In the genomic region with DNA sequence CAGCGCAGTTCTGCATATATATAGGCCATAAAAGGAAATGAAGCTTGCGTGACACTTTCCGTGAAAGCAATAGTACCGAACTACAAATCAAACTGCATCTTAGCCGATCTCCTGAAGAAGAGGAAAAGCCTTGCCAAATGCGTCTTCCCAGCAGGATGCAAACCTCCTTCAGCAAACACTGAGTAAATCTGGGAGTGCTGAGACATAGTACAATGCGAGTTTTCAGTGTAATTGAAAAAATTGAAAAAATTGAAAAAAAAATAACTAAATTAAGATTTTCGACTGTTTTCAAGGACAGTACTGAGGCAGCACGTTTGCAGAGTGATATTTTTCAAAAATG, we compare ENCODE assay signal across 10 cellular contexts. TPM values are rescaled to one million over a fixed set of nuclear protein-coding genes. Genes with fewer than 3 reads are reported as not detected.
DNase-seq lines count a peak whose midpoint lies in the region; ATAC-seq and TF ChIP-seq lines count a peak whose summit lies in the region.
"Had no signal": no experiment of that assay in that cellular context is flagged by ENCODE, and none has a peak within 500 bp of the region (broad histone marks: within the 10 kb centered on the region; RNA-seq: fewer than 3 reads in every experiment).

No MANE protein-coding gene starts in this region.

- H3K4ac ChIP-seq in mesenchymal stem cell (ENCODE audit: low read depth in 1 of 2, low read length in 2 of 2): no peak overlapping the region

- no peak overlapping the region for H4K8ac ChIP-seq in mesenchymal stem cell (ENCODE audit: low read length)

- TF ChIP-seq CTCF in astrocyte of the cerebellum (IDR thresholded peaks at IDR 0.05; ENCODE audit: low read depth, low read length, missing control alignments) (no peak), stomach (IDR thresholded peaks at IDR 0.05) (no peak)

- in situ Hi-C loops in astrocyte of the cerebellum (cut with HindIII; ENCODE audit: low sequenced_read_pairs): no loop called here

- WGBS in mesenchymal stem cell: 75% methylated on average over 8 of the region's 9 CpGs
- 22 to 35% (median 26%) methylated on average over 9 of the region's 9 CpGs for WGBS in stomach, 5 donors

- POLR2A ChIA-PET in activated CD4-positive, alpha-beta T cell treated with anti-CD3 and anti-CD28 coated beads, Interleukin-2, amount 10 ng/mL, durations not matched to agents 7 days and 5 days (lab: Charles Lee): no interaction called here

- H3K4me2 ChIP-seq in mesenchymal stem cell (ENCODE audit: low read length, poor library complexity, severe bottlenecking): peak overlapping the region; percentile 96

- no peaks in the 10 kb centered on the region for H3K79me1 ChIP-seq in mesenchymal stem cell (replicated peaks; ENCODE audit: low read length, poor library complexity, severe bottlenecking)

- H3K9me3 Mint-ChIP-seq in activated CD4-positive, alpha-beta T cell treated with anti-CD3 and anti-CD28 coated beads, Interleukin-2, amount 10 ng/mL, durations not matched to agents 7 days and 5 days: no peaks in the 10 kb centered on the region
- H3K9me3 Mint-ChIP-seq in T-helper 2 cell treated with Interferon-gamma antibody and Interleukin-4, amounts not matched to agents 5 μg/mL and 100 μg/mL, for 36 hours: no peaks in the 10 kb centered on the region
- H3K9me3 Mint-ChIP-seq: T-helper 1 cell treated with Interleukin-12 subunit alpha and Interleukin-12 subunit beta and Interleukin-4 antibody, amounts not matched to agents 30 μg/mL and 1 μg/mL, for 36 hours had no signal

- H2BK120ac ChIP-seq in mesenchymal stem cell (ENCODE audit: low read depth, low read length): no peak overlapping the region

- no peak overlapping the region for H2BK15ac ChIP-seq in mesenchymal stem cell (ENCODE audit: low read depth, poor library complexity, severe bottlenecking)

- no peak overlapping the region for H3K27ac Mint-ChIP-seq in activated CD4-positive, alpha-beta T cell treated with anti-CD3 and anti-CD28 coated beads, Interleukin-2, amount 10 ng/mL, durations not matched to agents 7 days and 5 days
- no peak overlapping the region for H3K27ac Mint-ChIP-seq in T-helper 2 cell treated with Interferon-gamma antibody and Interleukin-4, amounts not matched to agents 5 μg/mL and 100 μg/mL, for 36 hours
- H3K27ac Mint-ChIP-seq: T-helper 1 cell treated with Interleukin-12 subunit alpha and Interleukin-12 subunit beta and Interleukin-4 antibody, amounts not matched to agents 30 μg/mL and 1 μg/mL, for 36 hours had no signal

- H3K9ac ChIP-seq in mesenchymal stem cell (ENCODE audit: low read length): peak overlapping the region; percentile 80

- no peak overlapping the region for H2BK5ac ChIP-seq in mesenchymal stem cell (ENCODE audit: low read depth, low read length, poor library complexity, severe bottlenecking)

- no peak overlapping the region for H2BK12ac ChIP-seq in mesenchymal stem cell (ENCODE audit: low read length in 2 of 2)

- H2AFZ ChIP-seq in mesenchymal stem cell (ENCODE audit: low read depth, low read length): no peak overlapping the region

- peaks cover 5% of the 10 kb centered on the region for H3K9me3 ChIP-seq in mesenchymal stem cell (ENCODE audit: control insufficient read depth, low read length)
- peaks cover 0 to 5% (median 0%) of the 10 kb centered on the region in 4 donors for H3K9me3 ChIP-seq in stomach

- no peak for ATAC-seq in HG03521 (IDR thresholded peaks at IDR 0.05; ENCODE audit: unreplicated experiment)

- DNase-seq in activated CD4-positive, alpha-beta T cell treated with anti-CD3 and anti-CD28 coated beads, Interleukin-2, amount 10 ng/mL, durations not matched to agents 7 days and 5 days: no peak
- DNase-seq in activated CD4-positive, alpha-beta T cell treated with anti-CD3 and anti-CD28 coated beads, Interleukin-2, amount 50 U/mL, for 4 hours: no peak
- no peak for DNase-seq in astrocyte of the cerebellum (ENCODE audit: low read depth)
- no peak for DNase-seq in mesenchymal stem cell
- DNase-seq in stomach: no peak
- DNase-seq in T-helper 2 cell treated with Interferon-gamma antibody and Interleukin-4, amounts not matched to agents 5 μg/mL and 100 μg/mL, for 36 hours (ENCODE audit: low spot score): no peak
- no peak for DNase-seq in activated CD4-positive, CD25-positive, alpha-beta regulatory T cell (lab: John Stamatoyannopoulos, UW)

- H3K36me3 ChIP-seq in mesenchymal stem cell (ENCODE audit: control insufficient read depth in 1 of 2, insufficient read depth in 2 of 2, low read depth in 1 of 2, low read length in 2 of 2): no peaks in the 10 kb centered on the region
- no peaks in the 10 kb centered on the region for H3K36me3 ChIP-seq in stomach
- H3K36me3 ChIP-seq: right atrium auricular region had no signal

- H3K4me3 ChIP-seq in astrocyte of the cerebellum (ENCODE audit: low read depth, low read length) (peak overlapping the region; percentile 35), mesenchymal stem cell (ENCODE audit: insufficient read depth in 1 of 2, low read depth in 1 of 2, low read length in 2 of 2) (peak overlapping the region in 1 of 2 experiments; percentile 86), stomach (peak overlapping the region in 3 of 4 donors; percentile 33 to 44 (median 43))

- H3K4me1 ChIP-seq in mesenchymal stem cell (ENCODE audit: control insufficient read depth, insufficient read depth, low read depth, low read length) (peaks cover 4% of the 10 kb centered on the region), stomach (peaks cover 5 to 11% (median 10%) of the 10 kb centered on the region in 4 donors)

- H3K4me3 Mint-ChIP-seq in activated CD4-positive, alpha-beta T cell treated with anti-CD3 and anti-CD28 coated beads, Interleukin-2, amount 10 ng/mL, durations not matched to agents 7 days and 5 days: peak overlapping the region; percentile 73
- no peak overlapping the region for H3K4me3 Mint-ChIP-seq in T-helper 2 cell treated with Interferon-gamma antibody and Interleukin-4, amounts not matched to agents 5 μg/mL and 100 μg/mL, for 36 hours

- H3K23ac ChIP-seq in mesenchymal stem cell (ENCODE audit: low read length in 2 of 2): no peak overlapping the region

- no peak for TF ChIP-seq POLR2A in stomach (IDR thresholded peaks at IDR 0.05)

- H3K27ac ChIP-seq in mesenchymal stem cell (ENCODE audit: low read length, poor library complexity, severe bottlenecking) (no peak overlapping the region), stomach (no peak overlapping the region)
- H3K27ac ChIP-seq: right atrium auricular region had no signal

- H3K14ac ChIP-seq in mesenchymal stem cell (ENCODE audit: low read length in 2 of 2): no peak overlapping the region

- TF ChIP-seq EP300 in stomach (IDR thresholded peaks at IDR 0.05): no peak

- no peak overlapping the region for H4K91ac ChIP-seq in mesenchymal stem cell (ENCODE audit: low read length)

- H3K27me3 Mint-ChIP-seq in activated CD4-positive, alpha-beta T cell treated with anti-CD3 and anti-CD28 coated beads, Interleukin-2, amount 10 ng/mL, durations not matched to agents 7 days and 5 days: peaks cover 75% of the 10 kb centered on the region
- H3K27me3 Mint-ChIP-seq in T-helper 2 cell treated with Interferon-gamma antibody and Interleukin-4, amounts not matched to agents 5 μg/mL and 100 μg/mL, for 36 hours (ENCODE audit: low read depth): peaks cover 82% of the 10 kb centered on the region

- intact Hi-C loops in stomach (cut with DNase I; ENCODE audit: low total_unique reads): no loop called here

- CTCF ChIA-PET in activated CD4-positive, alpha-beta T cell treated with anti-CD3 and anti-CD28 coated beads, Interleukin-2, amount 10 ng/mL, durations not matched to agents 7 days and 5 days (lab: Charles Lee): interaction anchor here (1.3 to 1.9 kb wide), 2 partner anchors 11 to 227 kb away, joined by 3 to 4 read pairs; no protein-coding TSS in a partner anchor

- no peak overlapping the region for H3K18ac ChIP-seq in mesenchymal stem cell (ENCODE audit: low read depth in 1 of 2, low read length in 2 of 2)

- H2AK5ac ChIP-seq in mesenchymal stem cell (ENCODE audit: low read length, severe bottlenecking): no peak overlapping the region

- H3K27me3 ChIP-seq in mesenchymal stem cell (ENCODE audit: control insufficient read depth in 1 of 2, insufficient read depth in 1 of 2, low read length in 2 of 2) (peaks cover 39 to 69% of the 10 kb centered on the region in 2 experiments), stomach (peaks cover 0 to 93% (median 34%) of the 10 kb centered on the region in 3 donors)

- no peaks in the 10 kb centered on the region for H3K36me3 Mint-ChIP-seq in activated CD4-positive, alpha-beta T cell treated with anti-CD3 and anti-CD28 coated beads, Interleukin-2, amount 10 ng/mL, durations not matched to agents 7 days and 5 days (ENCODE audit: low read depth)
- peaks cover 1% of the 10 kb centered on the region for H3K36me3 Mint-ChIP-seq in T-helper 2 cell treated with Interferon-gamma antibody and Interleukin-4, amounts not matched to agents 5 μg/mL and 100 μg/mL, for 36 hours (ENCODE audit: low read depth)

- H3K4me1 Mint-ChIP-seq in activated CD4-positive, alpha-beta T cell treated with anti-CD3 and anti-CD28 coated beads, Interleukin-2, amount 10 ng/mL, durations not matched to agents 7 days and 5 days: peaks cover 9% of the 10 kb centered on the region
- peaks cover 4% of the 10 kb centered on the region for H3K4me1 Mint-ChIP-seq in T-helper 2 cell treated with Interferon-gamma antibody and Interleukin-4, amounts not matched to agents 5 μg/mL and 100 μg/mL, for 36 hours (ENCODE audit: low read depth)

RNA-seq across cellular contexts. Expression of a gene that starts 13.4 kb away (rescaled TPM):
- 10 to 100 TPM; 37.5 to 42.7 TPM for total RNA-seq in activated CD4-positive, alpha-beta T cell treated with anti-CD3 and anti-CD28 coated beads, Interleukin-2, amount 10 ng/mL, durations not matched to agents 7 days and 5 days
- 83.5 TPM for polyA plus RNA-seq in mesenchymal stem cell (2013, experiment 1 of 2)
- polyA plus RNA-seq in mesenchymal stem cell (2013, experiment 2 of 2): 77.7 TPM
- 100 to 1,000 TPM in 2 of 5 donors, 10 to 100 TPM in 1, 1 to 10 TPM in 1, not detected in 1; 4.5 to 157 (median 60.3) TPM for total RNA-seq in stomach
- polyA plus RNA-seq in stomach: 100 to 1,000 TPM; 119 to 167 (median 145) TPM

RNA-seq across cellular contexts. Expression of a gene that starts 31.6 kb away (rescaled TPM):
- 10 to 100 TPM; 13.0 to 15.4 TPM for total RNA-seq in activated CD4-positive, alpha-beta T cell treated with anti-CD3 and anti-CD28 coated beads, Interleukin-2, amount 10 ng/mL, durations not matched to agents 7 days and 5 days
- polyA plus RNA-seq in mesenchymal stem cell (2013, experiment 1 of 2): 8.8 TPM
- 7.4 TPM for polyA plus RNA-seq in mesenchymal stem cell (2013, experiment 2 of 2)
- total RNA-seq in stomach: 10 to 100 TPM in 3 of 5 donors, 1 to 10 TPM in 2; 8.6 to 28.1 (median 17.5) TPM
- polyA plus RNA-seq in stomach: 10 to 100 TPM in 1 of 3 donors, 1 to 10 TPM in 2; 6.5 to 11.2 (median 8.4) TPM
